In genomic region chr4:140116442-140117104, GRCh38 we compare ENCODE assay signal across 11 cellular contexts. TPM values are rescaled to one million over a fixed set of nuclear protein-coding genes. Genes with fewer than 3 reads are reported as not detected.
DNase-seq lines count a peak whose midpoint lies in the region; ATAC-seq and TF ChIP-seq lines count a peak whose summit lies in the region.
"Had no signal": no experiment of that assay in that cellular context is flagged by ENCODE, and none has a peak within 500 bp of the region (broad histone marks: within the 10 kb centered on the region; RNA-seq: fewer than 3 reads in every experiment).

No MANE protein-coding gene starts in this region.

- CTCF ChIA-PET in CD8-positive, alpha-beta memory T cell (lab: Charles Lee) = no interaction called here

- H3K4me3 Mint-ChIP-seq in activated T-helper 1 cell treated with anti-CD3 and anti-CD28 coated beads, Interleukin-12 subunit alpha, Interleukin-12 subunit beta, Interleukin-2, Interleukin-4 antibody, amounts not matched to agents 30 ng/mL and 10 ng/mL and 1 ng/mL, durations not matched to agents 14 hours and 24 hours and 36 hours = peak overlapping the region; percentile 21
- no peak overlapping the region for H3K4me3 Mint-ChIP-seq in CD8-positive, alpha-beta memory T cell

- H3K27me3 Mint-ChIP-seq in activated T-helper 1 cell treated with anti-CD3 and anti-CD28 coated beads, Interleukin-12 subunit alpha, Interleukin-12 subunit beta, Interleukin-2, Interleukin-4 antibody, amounts not matched to agents 30 ng/mL and 10 ng/mL and 1 ng/mL, durations not matched to agents 14 hours and 24 hours and 36 hours (ENCODE audit: insufficient read depth) = peaks cover 26% of the 10 kb centered on the region
- peaks cover 8 to 10% of the 10 kb centered on the region in 2 donors for H3K27me3 Mint-ChIP-seq in CD8-positive, alpha-beta memory T cell

- H3K79me2 ChIP-seq in trophoblast cell (ENCODE audit: control insufficient read depth, insufficient read depth, low read length, poor library complexity) = no peaks in the 10 kb centered on the region

- H2BK12ac ChIP-seq in trophoblast cell (ENCODE audit: low read length) = no peak overlapping the region

- no CpG with 5 or more reads among the region's 4 CpGs for WGBS in trophoblast cell (ENCODE audit: extremely low coverage, insufficient coverage, insufficient read length)
- 76% methylated on average over 4 of the region's 4 CpGs for WGBS in prostate gland

- H3K27ac Mint-ChIP-seq in activated T-helper 1 cell treated with anti-CD3 and anti-CD28 coated beads, Interleukin-12 subunit alpha, Interleukin-12 subunit beta, Interleukin-2, Interleukin-4 antibody, amounts not matched to agents 30 ng/mL and 10 ng/mL and 1 ng/mL, durations not matched to agents 14 hours and 24 hours and 36 hours = peak overlapping the region; percentile 3
- H3K27ac Mint-ChIP-seq in CD8-positive, alpha-beta memory T cell = no peak overlapping the region

- H3K9me3 ChIP-seq in trophoblast cell (ENCODE audit: insufficient read depth, low read depth, low read length) (no peaks in the 10 kb centered on the region), prostate gland (no peaks in the 10 kb centered on the region)
- H3K9me3 ChIP-seq in CD8-positive, alpha-beta memory T cell (ENCODE audit: low read length) = no peaks in the 10 kb centered on the region

- peak overlapping the region; percentile 71 for H3K27ac ChIP-seq in trophoblast cell (ENCODE audit: low read depth, low read length)
- H3K27ac ChIP-seq in CD8-positive, alpha-beta memory T cell (ENCODE audit: low read depth, low read length) = no peak overlapping the region
- H3K27ac ChIP-seq in prostate gland = no peak overlapping the region

- no peaks in the 10 kb centered on the region for H3K9me3 Mint-ChIP-seq in activated T-helper 1 cell treated with anti-CD3 and anti-CD28 coated beads, Interleukin-12 subunit alpha, Interleukin-12 subunit beta, Interleukin-2, Interleukin-4 antibody, amounts not matched to agents 30 ng/mL and 10 ng/mL and 1 ng/mL, durations not matched to agents 14 hours and 24 hours and 36 hours
- H3K9me3 Mint-ChIP-seq in CD8-positive, alpha-beta memory T cell = no peaks in the 10 kb centered on the region

- no peaks in the 10 kb centered on the region for H3K27me3 ChIP-seq in trophoblast cell (ENCODE audit: insufficient read depth, low read length)
- no peaks in the 10 kb centered on the region for H3K27me3 ChIP-seq in CD8-positive, alpha-beta memory T cell (ENCODE audit: insufficient read depth, low read length, poor library complexity, severe bottlenecking)
- no peaks in the 10 kb centered on the region for H3K27me3 ChIP-seq in prostate gland (replicated peaks; ENCODE audit: insufficient read depth)

- no peak overlapping the region for H4K91ac ChIP-seq in trophoblast cell (ENCODE audit: low read depth, low read length)

- H2AFZ ChIP-seq in trophoblast cell (ENCODE audit: insufficient read depth, low read length, poor library complexity) = no peak overlapping the region

- no peak overlapping the region for H3K4me2 ChIP-seq in trophoblast cell (ENCODE audit: low read length)

- no peaks in the 10 kb centered on the region for H3K79me1 ChIP-seq in trophoblast cell (ENCODE audit: low read length)

- TF ChIP-seq POLR2A in prostate gland (IDR thresholded peaks at IDR 0.05) = no peak

- no peak overlapping the region for H3K23ac ChIP-seq in trophoblast cell (ENCODE audit: low read length)

- H3K18ac ChIP-seq in trophoblast cell (ENCODE audit: low read length) = no peak overlapping the region

- no peak overlapping the region for H3K14ac ChIP-seq in trophoblast cell (ENCODE audit: low read length)

- H3K4me3 ChIP-seq in trophoblast cell (ENCODE audit: low read depth, low read length) = no peak overlapping the region
- no peak overlapping the region for H3K4me3 ChIP-seq in CD8-positive, alpha-beta memory T cell (ENCODE audit: low read length)
- H3K4me3 ChIP-seq in prostate gland = no peak overlapping the region
- H3K4me3 ChIP-seq: skin epidermis had no signal

- peaks cover 1% of the 10 kb centered on the region for H3K36me3 Mint-ChIP-seq in activated T-helper 1 cell treated with anti-CD3 and anti-CD28 coated beads, Interleukin-12 subunit alpha, Interleukin-12 subunit beta, Interleukin-2, Interleukin-4 antibody, amounts not matched to agents 30 ng/mL and 10 ng/mL and 1 ng/mL, durations not matched to agents 14 hours and 24 hours and 36 hours (ENCODE audit: low read depth)
- no peaks in the 10 kb centered on the region for H3K36me3 Mint-ChIP-seq in CD8-positive, alpha-beta memory T cell

- peaks cover 31% of the 10 kb centered on the region for H3K4me1 Mint-ChIP-seq in activated T-helper 1 cell treated with anti-CD3 and anti-CD28 coated beads, Interleukin-12 subunit alpha, Interleukin-12 subunit beta, Interleukin-2, Interleukin-4 antibody, amounts not matched to agents 30 ng/mL and 10 ng/mL and 1 ng/mL, durations not matched to agents 14 hours and 24 hours and 36 hours (ENCODE audit: low read depth)
- H3K4me1 Mint-ChIP-seq in CD8-positive, alpha-beta memory T cell = peaks cover 9 to 14% (median 11%) of the 10 kb centered on the region in 3 donors

- no peaks in the 10 kb centered on the region for H3K36me3 ChIP-seq in trophoblast cell (ENCODE audit: control insufficient read depth in 1 of 2, insufficient read depth in 2 of 2, low read length in 2 of 2)
- H3K36me3 ChIP-seq in CD8-positive, alpha-beta memory T cell (ENCODE audit: insufficient read depth, low read length) = no peaks in the 10 kb centered on the region
- no peaks in the 10 kb centered on the region for H3K36me3 ChIP-seq in prostate gland

- POLR2A ChIA-PET in CD8-positive, alpha-beta memory T cell (lab: Charles Lee) = no interaction called here

- H2AK5ac ChIP-seq in trophoblast cell (ENCODE audit: low read length) = no peak overlapping the region

- H2BK120ac ChIP-seq in trophoblast cell (ENCODE audit: insufficient read depth, low read length, poor library complexity) = no peak overlapping the region

- H3K4me1 ChIP-seq in trophoblast cell (ENCODE audit: control insufficient read depth in 1 of 2, insufficient read depth in 2 of 2, low read length in 2 of 2) (no peaks in the 10 kb centered on the region), prostate gland (replicated peaks) (no peaks in the 10 kb centered on the region)
- peaks cover 10% of the 10 kb centered on the region for H3K4me1 ChIP-seq in CD8-positive, alpha-beta memory T cell (ENCODE audit: insufficient read depth, low read length)

- peak; percentile 38 for DNase-seq in activated CD4-positive, alpha-beta T cell treated with anti-CD3 and anti-CD28 coated beads for 48 hours
- no peak for DNase-seq in activated CD4-positive, alpha-beta T cell treated with anti-CD3 and anti-CD28 coated beads for 1 hour
- DNase-seq in NAMALWA (ENCODE audit: low spot score) = peak; percentile 48
- peak; percentile 25 for DNase-seq in activated T-helper 1 cell treated with anti-CD3 and anti-CD28 coated beads, Interleukin-12 subunit alpha, Interleukin-12 subunit beta, Interleukin-2, Interleukin-4 antibody, amounts not matched to agents 30 ng/mL and 10 ng/mL and 1 ng/mL, durations not matched to agents 14 hours and 24 hours and 36 hours (ENCODE audit: low spot score)
- DNase-seq in trophoblast cell = no peak
- no peak for DNase-seq in CD8-positive, alpha-beta memory T cell
- DNase-seq in prostate gland (ENCODE audit: low spot score) = no peak
- DNase-seq: activated gamma-delta T cell, NCI-H2107 had no signal

- no peak for ATAC-seq in GM19324 (IDR thresholded peaks at IDR 0.05; ENCODE audit: low FRiP score, unreplicated experiment)

- no peak for TF ChIP-seq CTCF in prostate gland (IDR thresholded peaks at IDR 0.05)

- intact Hi-C loops in activated T-helper 1 cell treated with anti-CD3 and anti-CD28 coated beads, Interleukin-12 subunit alpha, Interleukin-12 subunit beta, Interleukin-2, Interleukin-4 antibody, amounts not matched to agents 30 ng/mL and 10 ng/mL and 1 ng/mL, durations not matched to agents 14 hours and 24 hours and 36 hours (cut with micrococcal nuclease) = loop anchor here (1.0 to 2.0 kb wide), 3 partner anchors 13 to 34 kb away; no protein-coding TSS in a partner anchor
- intact Hi-C loops in prostate gland (cut with DNase I) = no loop called here

- no peak overlapping the region for H4K12ac ChIP-seq in trophoblast cell (ENCODE audit: low read depth, low read length)

- H3K4ac ChIP-seq in trophoblast cell (ENCODE audit: low read depth, low read length) = no peak overlapping the region

- no peak overlapping the region for H4K8ac ChIP-seq in trophoblast cell (ENCODE audit: low read depth, low read length)

- no peak overlapping the region for H2BK5ac ChIP-seq in trophoblast cell (ENCODE audit: low read depth, low read length, poor library complexity)

- no peak overlapping the region for H3K9ac ChIP-seq in trophoblast cell (ENCODE audit: low read length)

RNA-seq across cellular contexts. Expression of gene MAML3, which starts 37.4 kb away (rescaled TPM):
- 0.32 and 0.47 TPM in 2 replicates for total RNA-seq in activated T-helper 1 cell treated with anti-CD3 and anti-CD28 coated beads, Interleukin-12 subunit alpha, Interleukin-12 subunit beta, Interleukin-2, Interleukin-4 antibody, amounts not matched to agents 30 ng/mL and 10 ng/mL and 1 ng/mL, durations not matched to agents 14 hours and 24 hours and 36 hours
- 31.7 and 32.4 TPM in 2 replicates for polyA plus RNA-seq in trophoblast cell (2013)
- total RNA-seq in CD8-positive, alpha-beta memory T cell = under 1 TPM; 0.44 to 0.57 TPM
- 0.52 TPM for polyA plus RNA-seq in CD8-positive, alpha-beta memory T cell
- total RNA-seq in prostate gland = 10 to 100 TPM; 15.0 to 30.6 TPM

Comparison
In these comparisons a context has a peak if more than half of its experiments do, and no peak if none do; other contexts are left out.
1. DNase-seq: peak in activated CD4-positive, alpha-beta T cell treated with anti-CD3 and anti-CD28 coated beads for 48 hours (single experiment), NAMALWA (single experiment) and activated T-helper 1 cell treated with anti-CD3 and anti-CD28 coated beads, Interleukin-12 subunit alpha, Interleukin-12 subunit beta, Interleukin-2, Interleukin-4 antibody, amounts not matched to agents 30 ng/mL and 10 ng/mL and 1 ng/mL, durations not matched to agents 14 hours and 24 hours and 36 hours (single experiment); none in activated CD4-positive, alpha-beta T cell treated with anti-CD3 and anti-CD28 coated beads for 1 hour (single experiment), trophoblast cell (0 of 2), CD8-positive, alpha-beta memory T cell (0 of 5) and prostate gland (single experiment).
2. RNA of gene MAML3, which starts 37.4 kb away (total RNA-seq): 15.0 to 30.6 TPM in prostate gland; 0.44 to 0.57 TPM in CD8-positive, alpha-beta memory T cell and 0.32 to 0.47 TPM in activated T-helper 1 cell treated with anti-CD3 and anti-CD28 coated beads, Interleukin-12 subunit alpha, Interleukin-12 subunit beta, Interleukin-2, Interleukin-4 antibody, amounts not matched to agents 30 ng/mL and 10 ng/mL and 1 ng/mL, durations not matched to agents 14 hours and 24 hours and 36 hours; every median in the first group is over 10 times any median in the second.